Comparison of ENCODE assay signal across 8 cellular contexts in genomic region chr12:104957388-104958008, GRCh38. TPM values are rescaled to one million over a fixed set of nuclear protein-coding genes. Genes with fewer than 3 reads are reported as not detected.
DNase-seq lines count a peak whose midpoint lies in the region; ATAC-seq, FAIRE-seq and TF ChIP-seq lines count a peak whose summit lies in the region.

No MANE protein-coding gene starts in this region.

- no peaks in the 10 kb centered on the region for H3K9me2 ChIP-seq in OCI-LY1 (ENCODE audit: low read depth, low read length)

- ATAC-seq in HG02840 (IDR thresholded peaks at IDR 0.05; ENCODE audit: low FRiP score, unreplicated experiment): peak; percentile 33
- peak; percentile 38 for ATAC-seq in activated naive CD8-positive, alpha-beta T cell treated with anti-CD3 and anti-CD28 coated beads, Interleukin-2, amount 50 U/mL, for 24 hours
- no peak for ATAC-seq in GM19467 (IDR thresholded peaks at IDR 0.05; ENCODE audit: unreplicated experiment)

- peak overlapping the region; percentile 67 for H3K4me2 ChIP-seq in OCI-LY1 (ENCODE audit: low read length)

- H3K36me3 Mint-ChIP-seq in activated naive CD8-positive, alpha-beta T cell treated with anti-CD3 and anti-CD28 coated beads, Interleukin-2, amount 50 U/mL, for 24 hours (ENCODE audit: low read depth): no peaks in the 10 kb centered on the region

- TF ChIP-seq CTCF in OCI-LY1 (IDR thresholded peaks at IDR 0.05; ENCODE audit: low read length): no peak

- H3K9ac ChIP-seq in OCI-LY1 (ENCODE audit: low read length) (peak overlapping the region; percentile 71), iPS-18a (ENCODE audit: low read length) (no peak overlapping the region)

- no peaks in the 10 kb centered on the region for H3K9me3 Mint-ChIP-seq in activated naive CD8-positive, alpha-beta T cell treated with anti-CD3 and anti-CD28 coated beads, Interleukin-2, amount 50 U/mL, for 24 hours

- H3K4me1 Mint-ChIP-seq in activated naive CD8-positive, alpha-beta T cell treated with anti-CD3 and anti-CD28 coated beads, Interleukin-2, amount 50 U/mL, for 24 hours: peaks cover 27% of the 10 kb centered on the region

- FAIRE-seq in GM12891 (lab: Jason Lieb, UNC): no peak

- H3K36me3 ChIP-seq in OCI-LY1 (ENCODE audit: insufficient read depth, low read length) (no peaks in the 10 kb centered on the region), iPS-18a (ENCODE audit: control insufficient read depth, low read depth, low read length) (no peaks in the 10 kb centered on the region)

- DNase-seq in GM12891 (ENCODE audit: insufficient read length, low spot score): peak; percentile 13
- peak; percentile 30 for DNase-seq in activated naive CD8-positive, alpha-beta T cell treated with anti-CD3 and anti-CD28 coated beads, Interleukin-2, amount 50 U/mL, for 24 hours
- DNase-seq in stimulated activated CD4-positive, alpha-beta T cell treated with anti-CD3 and anti-CD28 coated beads, Interleukin-1b, Interleukin-23, amount 100 ng/mL, for 4 hours (ENCODE audit: low read depth in 2 of 2): peak; percentile 12 to 28
- no peak for DNase-seq in NCI-H2227 treated with DMSO at 0.1 percent for 48 hours (lab: John Stamatoyannopoulos, UW)

- no peaks in the 10 kb centered on the region for H3K27me3 ChIP-seq in OCI-LY1 (ENCODE audit: insufficient read depth, low read length)
- peaks cover 34% of the 10 kb centered on the region for H3K27me3 ChIP-seq in iPS-18a (ENCODE audit: control insufficient read depth, insufficient read depth, low read length)

- H3K4me3 Mint-ChIP-seq in activated naive CD8-positive, alpha-beta T cell treated with anti-CD3 and anti-CD28 coated beads, Interleukin-2, amount 50 U/mL, for 24 hours: peak overlapping the region; percentile 86

- TF ChIP-seq POLR2A in GM12891 (IDR thresholded peaks at IDR 0.05; ENCODE audit: low read depth, low read length): no peak

- H2AFZ ChIP-seq in OCI-LY1 (ENCODE audit: low read length): no peak overlapping the region

- no peaks in the 10 kb centered on the region for H3K79me2 ChIP-seq in OCI-LY1 (ENCODE audit: insufficient read depth, low read length)

- H4K20me1 ChIP-seq in OCI-LY1 (ENCODE audit: insufficient read depth, low read length): no peaks in the 10 kb centered on the region

- H3K9me3 ChIP-seq in OCI-LY1 (ENCODE audit: low read length): no peaks in the 10 kb centered on the region
- no peaks in the 10 kb centered on the region for H3K9me3 ChIP-seq in iPS-18a (ENCODE audit: control insufficient read depth, low read depth, low read length)

- no peaks in the 10 kb centered on the region for H3F3A ChIP-seq in OCI-LY1 (ENCODE audit: insufficient read depth, low read length)

- H3K27me3 Mint-ChIP-seq in activated naive CD8-positive, alpha-beta T cell treated with anti-CD3 and anti-CD28 coated beads, Interleukin-2, amount 50 U/mL, for 24 hours: peaks cover 47% of the 10 kb centered on the region

- H3K4me3 ChIP-seq in OCI-LY1 (ENCODE audit: low read depth, low read length, poor library complexity, severe bottlenecking): peak overlapping the region; percentile 83
- peak overlapping the region; percentile 63 for H3K4me3 ChIP-seq in iPS-18a (ENCODE audit: low read length)

- H3K27ac ChIP-seq in OCI-LY1 (ENCODE audit: low read depth, low read length, poor library complexity, severe bottlenecking): no peak overlapping the region
- no peak overlapping the region for H3K27ac ChIP-seq in iPS-18a (ENCODE audit: low read length)

- H3K4me1 ChIP-seq in OCI-LY1 (ENCODE audit: insufficient read depth, low read length, severe bottlenecking) (peaks cover 16% of the 10 kb centered on the region), iPS-18a (ENCODE audit: control insufficient read depth, low read depth, low read length) (peaks cover 4% of the 10 kb centered on the region)

- H3K27ac Mint-ChIP-seq in activated naive CD8-positive, alpha-beta T cell treated with anti-CD3 and anti-CD28 coated beads, Interleukin-2, amount 50 U/mL, for 24 hours: peak overlapping the region; percentile 74

TF ChIP-seq in GM12891, 5 proteins besides CTCF, POLR2A, EP300 and RAD21:
- TF ChIP-seq POU2F2 (IDR thresholded peaks at IDR 0.05; ENCODE audit: low read depth, low read length): no peak
- no peak for TF ChIP-seq TAF1 (IDR thresholded peaks at IDR 0.05; ENCODE audit: low read depth, low read length)
- TF ChIP-seq POLR2AphosphoS5 (IDR thresholded peaks at IDR 0.05; ENCODE audit: low read depth, low read length): no peak
- no peak for TF ChIP-seq PAX5 (IDR thresholded peaks at IDR 0.05; ENCODE audit: insufficient read depth, low read length, severe bottlenecking)
- TF ChIP-seq SPI1 (IDR thresholded peaks at IDR 0.05; ENCODE audit: low read depth, low read length): no peak
TF ChIP-seq in GM12891: peak in this region for 0.

RNA-seq across cellular contexts. Expression of gene SLC41A2, which starts 0.6 kb away (rescaled TPM):
- polyA plus RNA-seq in GM12891 (2012; ENCODE audit: low read depth, missing spikeins): 9.2 TPM

RNA-seq across cellular contexts. Expression of gene NOPCHAP1, which starts 28.6 kb away (rescaled TPM):
- 39.9 TPM for polyA plus RNA-seq in GM12891 (2012; ENCODE audit: low read depth, missing spikeins)
